Comparison of ENCODE assay signal across 8 cellular contexts in the genomic region with DNA sequence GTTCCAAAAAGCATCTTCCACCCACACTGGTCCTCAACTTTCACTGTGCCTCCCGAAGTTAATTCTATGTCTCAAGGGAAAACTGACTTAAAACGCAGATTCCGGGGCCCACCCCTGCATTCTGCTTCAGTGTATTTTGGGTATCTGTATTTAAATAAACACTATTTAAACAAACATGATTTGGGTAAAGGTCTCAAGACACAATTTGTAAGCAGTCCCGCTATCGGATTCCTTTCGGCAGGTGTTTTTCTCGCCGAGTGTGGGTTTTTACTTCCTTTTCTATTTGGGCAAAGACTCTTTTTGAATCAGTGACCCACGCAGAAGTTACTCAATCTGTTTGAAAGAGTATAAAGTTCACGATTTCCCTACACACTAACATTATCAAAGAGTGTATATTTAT. TPM values are rescaled to one million over a fixed set of nuclear protein-coding genes. Genes with fewer than 3 reads are reported as not detected.
DNase-seq lines count a peak whose midpoint lies in the region; ATAC-seq and TF ChIP-seq lines count a peak whose summit lies in the region.

No MANE protein-coding gene starts in this region.

- no peak for ATAC-seq in psoas muscle

- H3K4me3 ChIP-seq in OCI-LY1 (ENCODE audit: low read depth, low read length, poor library complexity, severe bottlenecking) (peak overlapping the region; percentile 80), epithelial cell of esophagus (ENCODE audit: low read length) (peak overlapping the region; percentile 68), psoas muscle (peak overlapping the region; percentile 81), lower leg skin (ENCODE audit: low read depth, poor library complexity, severe bottlenecking) (no peak overlapping the region)

- H3K9me2 ChIP-seq in OCI-LY1 (ENCODE audit: low read depth, low read length), result no peaks in the 10 kb centered on the region

- 28 to 44% (median 37%) methylated on average over 10 of the region's 10 CpGs for WGBS in psoas muscle, 3 donors
- 38 to 43% methylated on average over 10 of the region's 10 CpGs for WGBS in lower leg skin, 2 donors

- no peaks in the 10 kb centered on the region for H4K20me1 ChIP-seq in OCI-LY1 (ENCODE audit: insufficient read depth, low read length)

- intact Hi-C loops in psoas muscle (cut with DNase I) (loop anchor here in 1 of 2 donors (5.0 to 10.0 kb wide), 2 partner anchors 145 to 258 kb away; a partner anchor contains a TSS), lower leg skin (cut with DNase I; ENCODE audit: low total_unique reads) (no loop called here)

- H3K9ac ChIP-seq in OCI-LY1 (ENCODE audit: low read length), result peak overlapping the region; percentile 89

- DNase-seq in GM10266 (ENCODE audit: extremely low spot score), result peak; percentile 20
- no peak for DNase-seq in epithelial cell of esophagus (ENCODE audit: low read depth)
- DNase-seq in psoas muscle, result no peak
- DNase-seq in NCI-H2029 treated with DMSO at 0.1 percent for 48 hours (lab: John Stamatoyannopoulos, UW), result no peak
- DNase-seq in lower leg skin (ENCODE audit: low spot score in 2 of 2), result no peak
- no peak for DNase-seq in substantia nigra (lab: John Stamatoyannopoulos, UW)
- DNase-seq in NCI-H524 treated with DMSO at 0.1 percent for 48 hours (lab: John Stamatoyannopoulos, UW), result no peak

- H3K4me2 ChIP-seq in OCI-LY1 (ENCODE audit: low read length), result peak overlapping the region; percentile 87

- peak overlapping the region; percentile 57 for H3K27ac ChIP-seq in OCI-LY1 (ENCODE audit: low read depth, low read length, poor library complexity, severe bottlenecking)
- peak overlapping the region; percentile 92 for H3K27ac ChIP-seq in psoas muscle
- H3K27ac ChIP-seq in substantia nigra (ENCODE audit: low read depth, low read length, poor library complexity, severe bottlenecking), result no peak overlapping the region

- peaks cover 22% of the 10 kb centered on the region for H3K36me3 ChIP-seq in OCI-LY1 (ENCODE audit: insufficient read depth, low read length)
- peaks cover 0 to 3% of the 10 kb centered on the region in 2 donors for H3K36me3 ChIP-seq in psoas muscle (ENCODE audit: insufficient read depth in 1 of 2, low read depth in 1 of 2)

- TF ChIP-seq POLR2A in lower leg skin (IDR thresholded peaks at IDR 0.05), result no peak

- H3K27me3 ChIP-seq in OCI-LY1 (ENCODE audit: insufficient read depth, low read length) (no peaks in the 10 kb centered on the region), psoas muscle (ENCODE audit: insufficient read depth in 3 of 3, low read length in 2 of 3) (no peaks in the 10 kb centered on the region)

- H3K4me1 ChIP-seq in OCI-LY1 (ENCODE audit: insufficient read depth, low read length, severe bottlenecking) (peaks cover 38% of the 10 kb centered on the region), psoas muscle (peaks cover 11% of the 10 kb centered on the region)

- H2AFZ ChIP-seq in OCI-LY1 (ENCODE audit: low read length), result no peak overlapping the region

- no peaks in the 10 kb centered on the region for H3K9me3 ChIP-seq in OCI-LY1 (ENCODE audit: low read length)
- H3K9me3 ChIP-seq in psoas muscle, result no peaks in the 10 kb centered on the region

- no peaks in the 10 kb centered on the region for H3F3A ChIP-seq in OCI-LY1 (ENCODE audit: insufficient read depth, low read length)

- TF ChIP-seq CTCF in GM10266 (IDR thresholded peaks at IDR 0.05; ENCODE audit: control insufficient read depth, insufficient read depth, low read depth, missing control alignments) (no peak), OCI-LY1 (IDR thresholded peaks at IDR 0.05; ENCODE audit: low read length) (no peak), epithelial cell of esophagus (IDR thresholded peaks at IDR 0.05; ENCODE audit: insufficient read depth, low read depth, low read length, missing control alignments) (no peak), psoas muscle (IDR thresholded peaks at IDR 0.05) (no peak), lower leg skin (IDR thresholded peaks at IDR 0.05) (no peak)

- H3K79me2 ChIP-seq in OCI-LY1 (ENCODE audit: insufficient read depth, low read length), result peaks cover 47% of the 10 kb centered on the region

RNA-seq across cellular contexts. Expression of a gene that starts 1.2 kb away (rescaled TPM):
- total RNA-seq in psoas muscle (10 to 100 TPM; 11.3 to 17.5 (median 13.8) TPM), lower leg skin (10 to 100 TPM; 35.9 to 55.9 (median 47.9) TPM)
- polyA plus RNA-seq in psoas muscle, result 10 to 100 TPM in 2 of 3 donors, 1 to 10 TPM in 1; 9.8 to 29.2 (median 14.5) TPM
